Comparison of ENCODE assay signal across 13 cellular contexts in the genomic region with DNA sequence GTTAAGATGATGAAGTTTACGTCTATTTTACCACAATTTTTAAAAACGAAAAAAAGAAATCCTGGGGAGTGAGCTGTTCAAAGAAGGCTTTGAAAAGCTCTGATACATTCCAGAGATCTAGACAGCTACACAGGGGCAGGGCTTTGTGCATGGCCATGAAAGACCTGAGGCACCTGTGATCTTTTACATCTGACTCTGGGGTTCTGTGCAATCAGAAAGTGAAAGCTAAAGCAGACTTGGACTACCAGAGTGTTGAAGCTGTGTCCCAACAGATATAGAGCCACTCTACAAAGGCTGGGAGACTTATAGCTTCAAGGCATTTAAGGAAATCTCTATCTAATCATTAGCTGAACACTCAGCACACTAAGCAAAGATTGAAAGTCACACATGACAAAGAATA. TPM values are rescaled to one million over a fixed set of nuclear protein-coding genes. Genes with fewer than 3 reads are reported as not detected.
DNase-seq lines count a peak whose midpoint lies in the region; ATAC-seq and TF ChIP-seq lines count a peak whose summit lies in the region.
"Had no signal": no experiment of that assay in that cellular context is flagged by ENCODE, and none has a peak within 500 bp of the region (broad histone marks: within the 10 kb centered on the region; RNA-seq: fewer than 3 reads in every experiment).

No MANE protein-coding gene starts in this region.

- DNase-seq in left lobe of liver (ENCODE audit: low spot score) (no peak), NCI-H1092 (lab: John Stamatoyannopoulos, UW) (no peak), foreskin melanocyte (no peak), osteocyte (ENCODE audit: extremely low spot score, unreplicated experiment) (no peak), OCI-M2 (lab: John Stamatoyannopoulos, UW; ENCODE audit: unreplicated experiment) (no peak)
- DNase-seq: activated CD4-positive, alpha-beta T cell treated with anti-CD3 and anti-CD28 coated beads, Interleukin-2, amount 50 U/mL, for 4 hours; activated naive CD4-positive, alpha-beta T cell treated with anti-CD3 and anti-CD28 coated beads, Interleukin-2, amount 50 U/mL, for 16 hours; C1 segment of cervical spinal cord; left cardiac atrium; natural killer cell had no signal

- no peaks in the 10 kb centered on the region for H3K27me3 Mint-ChIP-seq in osteocyte (ENCODE audit: unreplicated experiment)

- no peak overlapping the region for H3K4me3 Mint-ChIP-seq in osteocyte (ENCODE audit: unreplicated experiment)
- H3K4me3 Mint-ChIP-seq: natural killer cell had no signal

- peaks cover 13% of the 10 kb centered on the region for H3K4me1 Mint-ChIP-seq in osteocyte (ENCODE audit: unreplicated experiment)
- H3K4me1 Mint-ChIP-seq: natural killer cell had no signal

- ATAC-seq in GM18870 (IDR thresholded peaks at IDR 0.05; ENCODE audit: unreplicated experiment): peak; percentile 69
- peak; percentile 62 for ATAC-seq in GM21717 (IDR thresholded peaks at IDR 0.05; ENCODE audit: unreplicated experiment)
- peak; percentile 53 for ATAC-seq in HG03280 (IDR thresholded peaks at IDR 0.05; ENCODE audit: unreplicated experiment)
- peak; percentile 74 for ATAC-seq in left lobe of liver
- ATAC-seq: left cardiac atrium, natural killer cell had no signal

- no peaks in the 10 kb centered on the region for H3K9me3 Mint-ChIP-seq in osteocyte (ENCODE audit: unreplicated experiment)
- H3K9me3 Mint-ChIP-seq: natural killer cell had no signal

- peaks cover 4% of the 10 kb centered on the region for H3K36me3 Mint-ChIP-seq in osteocyte (ENCODE audit: unreplicated experiment)
- H3K36me3 Mint-ChIP-seq: natural killer cell had no signal

- no peak overlapping the region for H3K27ac Mint-ChIP-seq in osteocyte (ENCODE audit: unreplicated experiment)
- H3K27ac Mint-ChIP-seq: natural killer cell had no signal

- no peak for TF ChIP-seq CTCF in osteocyte (IDR thresholded peaks at IDR 0.05)

RNA-seq across cellular contexts. Expression of a gene that starts 34.1 kb away (rescaled TPM):
- total RNA-seq in left lobe of liver: 2.3 TPM
- 16.5 and 18.9 TPM in 2 replicates for total RNA-seq in osteocyte
- total RNA-seq: natural killer cell had no signal
